In genomic region chr16:87207965-87208364, GRCh38 we compare ENCODE assay signal across 19 cellular contexts.
DNase-seq lines count a peak whose midpoint lies in the region; ATAC-seq and TF ChIP-seq lines count a peak whose summit lies in the region.
"Had no signal": no experiment of that assay in that cellular context is flagged by ENCODE, and none has a peak within 500 bp of the region (broad histone marks: within the 10 kb centered on the region; RNA-seq: fewer than 3 reads in every experiment).

No MANE protein-coding gene starts in this region.

- no peak overlapping the region for H3K27ac Mint-ChIP-seq in Caco-2 (ENCODE audit: unreplicated experiment)
- no peak overlapping the region for H3K27ac Mint-ChIP-seq in natural killer cell
- H3K27ac Mint-ChIP-seq: activated naive CD4-positive, alpha-beta T cell treated with anti-CD3 and anti-CD28 coated beads, Interleukin-2, amount 50 U/mL, for 72 hours; activated T-cell treated with anti-CD3 and anti-CD28 coated beads, Interleukin-2, amount 50 U/mL, for 24 hours; naive B cell had no signal

- no peaks in the 10 kb centered on the region for H3K79me2 ChIP-seq in PC-3 (ENCODE audit: low read length)

- no peak overlapping the region for H3K4me3 Mint-ChIP-seq in Caco-2 (ENCODE audit: unreplicated experiment)
- no peak overlapping the region for H3K4me3 Mint-ChIP-seq in natural killer cell
- H3K4me3 Mint-ChIP-seq: activated T-cell treated with anti-CD3 and anti-CD28 coated beads, Interleukin-2, amount 50 U/mL, for 24 hours; naive B cell had no signal

- H3K27ac ChIP-seq in PC-3 (ENCODE audit: low read length) = peak overlapping the region; percentile 73

- DNase-seq in AG04449 (ENCODE audit: low read depth, low spot score) = no peak
- no peak for DNase-seq in PC-3
- peak; percentile 59 for DNase-seq in fibroblast of mammary gland (ENCODE audit: low read depth)
- DNase-seq in Caco-2 = no peak
- no peak for DNase-seq in natural killer cell
- DNase-seq: activated CD4-positive, alpha-beta T cell treated with anti-CD3 and anti-CD28 coated beads, Interleukin-2, amount 50 U/mL, for 48 hours; activated T-cell treated with anti-CD3 and anti-CD28 coated beads, Interleukin-2, amount 50 U/mL, for 24 hours; COR-L47; effector memory CD4-positive, alpha-beta T cell; foreskin melanocyte; MM.1S; naive B cell; NCI-H1930; NCI-H774 had no signal

- no TSS peak for BruUV-seq in PC-3 (replicated peaks; lab: Mats Ljungman, UMichigan)
- no TSS peak for BruUV-seq in Caco-2 (replicated peaks; lab: Mats Ljungman, UMichigan)

- POLR2A ChIA-PET in AG04449 (lab: Yijun Ruan, JAX) (no interaction called here), PC-3 (lab: Charles Lee; ENCODE audit: unreplicated experiment) (no interaction called here), Caco-2 (lab: Charles Lee) (no interaction called here)

- H3K9ac ChIP-seq in PC-3 (ENCODE audit: low read length) = no peak overlapping the region

- H3K27me3 ChIP-seq in PC-3 (ENCODE audit: low read length) = no peaks in the 10 kb centered on the region
- H3K27me3 ChIP-seq in neuron (ENCODE audit: insufficient read depth, low read length) = no peaks in the 10 kb centered on the region
- no peaks in the 10 kb centered on the region for H3K27me3 ChIP-seq in Caco-2 (replicated peaks; ENCODE audit: control insufficient read depth, insufficient read depth, low read length)

- no peaks in the 10 kb centered on the region for H3F3A ChIP-seq in PC-3 (ENCODE audit: low read length, unreplicated experiment)

- no peaks in the 10 kb centered on the region for H3K36me3 ChIP-seq in PC-3 (ENCODE audit: low read depth, low read length)
- no peaks in the 10 kb centered on the region for H3K36me3 ChIP-seq in neuron (ENCODE audit: insufficient read depth, low read length)
- H3K36me3 ChIP-seq in Caco-2 (ENCODE audit: control insufficient read depth, insufficient read depth, low read length) = no peaks in the 10 kb centered on the region

- no peak overlapping the region for H2AFZ ChIP-seq in PC-3 (ENCODE audit: low read length)
- H2AFZ ChIP-seq in neuron (ENCODE audit: low read depth, low read length) = peak overlapping the region; percentile 1

- H3K9me2 ChIP-seq in PC-3 (replicated peaks; ENCODE audit: low read length) = no peaks in the 10 kb centered on the region

- H3K4me3 ChIP-seq in AG04449 (ENCODE audit: low read depth, low read length) (peak overlapping the region; percentile 12; the same call in 1 of the 2 replicates), PC-3 (ENCODE audit: low read length) (no peak overlapping the region), fibroblast of mammary gland (ENCODE audit: control insufficient read depth, low read depth, low read length) (no peak overlapping the region), neuron (ENCODE audit: low read length) (no peak overlapping the region), Caco-2 (ENCODE audit: low read depth, low read length) (no peak overlapping the region)
- H3K4me3 ChIP-seq: GM12878 had no signal

- H3K4me2 ChIP-seq in PC-3 (ENCODE audit: low read length) = peak overlapping the region; percentile 40

- no peaks in the 10 kb centered on the region for H3K4me1 Mint-ChIP-seq in Caco-2 (ENCODE audit: low read depth, unreplicated experiment)
- H3K4me1 Mint-ChIP-seq in natural killer cell = peaks cover 5% of the 10 kb centered on the region in 2 donors
- H3K4me1 Mint-ChIP-seq: naive B cell had no signal

- H3K9me3 Mint-ChIP-seq in Caco-2 (ENCODE audit: unreplicated experiment) (no peaks in the 10 kb centered on the region), natural killer cell (no peaks in the 10 kb centered on the region)
- H3K9me3 Mint-ChIP-seq: activated naive CD4-positive, alpha-beta T cell treated with anti-CD3 and anti-CD28 coated beads, Interleukin-2, amount 50 U/mL, for 72 hours; activated T-cell treated with anti-CD3 and anti-CD28 coated beads, Interleukin-2, amount 50 U/mL, for 24 hours had no signal

- H3K36me3 Mint-ChIP-seq in Caco-2 (ENCODE audit: insufficient read depth, unreplicated experiment) (no peaks in the 10 kb centered on the region), natural killer cell (no peaks in the 10 kb centered on the region)
- H3K36me3 Mint-ChIP-seq: activated naive CD4-positive, alpha-beta T cell treated with anti-CD3 and anti-CD28 coated beads, Interleukin-2, amount 50 U/mL, for 72 hours; naive B cell had no signal

- intact Hi-C loops in PC-3 (cut with micrococcal nuclease) (loop anchor here (2.0 kb wide), 1 partner anchor 71 kb away; no protein-coding TSS in a partner anchor), Caco-2 (cut with micrococcal nuclease; ENCODE audit: unreplicated experiment) (no loop called here), natural killer cell (cut with micrococcal nuclease) (no loop called here)

- no peak for TF ChIP-seq CTCF in AG04449 (IDR thresholded peaks at IDR 0.05; ENCODE audit: insufficient read depth, low read length, missing control alignments)
- no peak for TF ChIP-seq CTCF in PC-3 (conservative IDR thresholded peaks at IDR 0.05; ENCODE audit: low read depth, low read length)
- TF ChIP-seq CTCF in fibroblast of mammary gland (conservative IDR thresholded peaks at IDR 0.05; ENCODE audit: control insufficient read depth, insufficient read depth, low read depth, low read length) = no peak
- TF ChIP-seq CTCF in Caco-2 (IDR thresholded peaks at IDR 0.05; ENCODE audit: insufficient read depth in 1 of 2, low read depth in 1 of 2, low read length in 1 of 2, severe bottlenecking in 1 of 2, unreplicated experiment in 1 of 2) = no peak
- TF ChIP-seq CTCF in natural killer cell (IDR thresholded peaks at IDR 0.05) = no peak

- H3K9me3 ChIP-seq in PC-3 (ENCODE audit: low read length) (no peaks in the 10 kb centered on the region), neuron (ENCODE audit: low read length) (no peaks in the 10 kb centered on the region), Caco-2 (no peaks in the 10 kb centered on the region)

- no peaks in the 10 kb centered on the region for H4K20me1 ChIP-seq in PC-3 (ENCODE audit: low read length)

- H3K4me1 ChIP-seq in PC-3 (ENCODE audit: insufficient read depth, low read length) (peaks cover 23% of the 10 kb centered on the region), neuron (ENCODE audit: insufficient read depth, low read length) (peaks cover 19% of the 10 kb centered on the region), Caco-2 (peaks cover 9% of the 10 kb centered on the region; the same call in 1 of the 2 replicates)

- CTCF ChIA-PET in AG04449 (lab: Yijun Ruan, JAX) = interaction anchor here (0.7 to 1.4 kb wide), 4 partner anchors 8 to 645 kb away, joined by 3 to 6 read pairs (median 4); no protein-coding TSS in a partner anchor
- CTCF ChIA-PET in PC-3 (lab: Charles Lee) = no interaction called here
- CTCF ChIA-PET in Caco-2 (lab: Charles Lee) = no interaction called here

- ATAC-seq in PC-3 (no peak), GM21515 (IDR thresholded peaks at IDR 0.05; ENCODE audit: unreplicated experiment) (no peak), GM18498 (IDR thresholded peaks at IDR 0.05; ENCODE audit: unreplicated experiment) (no peak), natural killer cell (no peak)
- ATAC-seq: activated naive CD4-positive, alpha-beta T cell treated with anti-CD3 and anti-CD28 coated beads, Interleukin-2, amount 50 U/mL, for 72 hours; GM12878 had no signal

- H3K27me3 Mint-ChIP-seq in Caco-2 (ENCODE audit: insufficient read depth, unreplicated experiment) = peaks cover 7% of the 10 kb centered on the region
- H3K27me3 Mint-ChIP-seq in natural killer cell (ENCODE audit: low read depth in 2 of 2) = peaks cover 0 to 9% of the 10 kb centered on the region in 2 donors
